ENCODE assay signal across 9 cellular contexts in genomic region chr7:1290262-1291039, GRCh38. TPM values are rescaled to one million over a fixed set of nuclear protein-coding genes. Genes with fewer than 3 reads are reported as not detected.
DNase-seq lines count a peak whose midpoint lies in the region; ATAC-seq and TF ChIP-seq lines count a peak whose summit lies in the region.
"Had no signal": no experiment of that assay in that cellular context is flagged by ENCODE, and none has a peak within 500 bp of the region (broad histone marks: within the 10 kb centered on the region; RNA-seq: fewer than 3 reads in every experiment).

No MANE protein-coding gene starts in this region.

- H3K9me2 ChIP-seq in neural cell (ENCODE audit: insufficient read depth, low read length) = no peaks in the 10 kb centered on the region

- H4K20me1 ChIP-seq in neural cell (ENCODE audit: insufficient read depth) = no peaks in the 10 kb centered on the region

- peak overlapping the region; percentile 34; the same call in 1 of the 2 replicates for H3K4me3 Mint-ChIP-seq in HFFc6

- no peaks in the 10 kb centered on the region for H3K9me3 Mint-ChIP-seq in HFFc6

- no peaks in the 10 kb centered on the region for H3K27me3 ChIP-seq in neural cell (ENCODE audit: insufficient read depth, low read depth, low read length)

- peaks cover 30% of the 10 kb centered on the region for H3K27me3 Mint-ChIP-seq in HFFc6 (ENCODE audit: insufficient read depth)

- peak; percentile 7 for TF ChIP-seq RAD21 in neural cell (conservative IDR thresholded peaks at IDR 0.05)

- no peaks in the 10 kb centered on the region for H3K36me3 ChIP-seq in neural cell (ENCODE audit: insufficient read depth, low read length)

- H3K36me3 Mint-ChIP-seq in HFFc6 (ENCODE audit: low read depth) = no peaks in the 10 kb centered on the region

- no peaks in the 10 kb centered on the region for H3K4me1 Mint-ChIP-seq in HFFc6 (ENCODE audit: low read depth)

- H3K27ac ChIP-seq in neural cell (ENCODE audit: low read length) = peak overlapping the region; percentile 49
- H3K27ac ChIP-seq: epithelial cell of prostate had no signal

- H3F3A ChIP-seq in neural cell (ENCODE audit: insufficient read depth, low read length, poor library complexity, severe bottlenecking) = no peaks in the 10 kb centered on the region

- peak overlapping the region; percentile 45 for H2AFZ ChIP-seq in neural cell (ENCODE audit: low read depth, low read length)

- TF ChIP-seq EP300 in neural cell (conservative IDR thresholded peaks at IDR 0.05; ENCODE audit: poor library complexity, severe bottlenecking) = no peak

- peak; percentile 2 for DNase-seq in AG09309 (ENCODE audit: low read depth)
- DNase-seq in HFFc6 = no peak
- peak; percentile 38 for DNase-seq in activated T-cell treated with anti-CD3 and anti-CD28 coated beads, Interleukin-2, amount 50 U/mL, for 1 hour
- peak; percentile 48 for DNase-seq in fibroblast of the aortic adventitia (ENCODE audit: low read depth)
- DNase-seq in NCI-H82 (lab: John Stamatoyannopoulos, UW) = no peak

- ATAC-seq in HG03342 (IDR thresholded peaks at IDR 0.05; ENCODE audit: unreplicated experiment) = no peak
- ATAC-seq in GM18517 (IDR thresholded peaks at IDR 0.05; ENCODE audit: unreplicated experiment) = no peak

- no peaks in the 10 kb centered on the region for H3K9me3 ChIP-seq in neural cell (ENCODE audit: low read length)

- H3K4me2 ChIP-seq in neural cell (ENCODE audit: low read length) = peak overlapping the region; percentile 68

- no peaks in the 10 kb centered on the region for H3K79me2 ChIP-seq in neural cell (replicated peaks; ENCODE audit: insufficient read depth, low read length)

- no peak overlapping the region for H3K27ac Mint-ChIP-seq in HFFc6

- H3K4me3 ChIP-seq in AG09309 (ENCODE audit: control insufficient read depth, low read depth, low read length) (peak overlapping the region; percentile 45), fibroblast of the aortic adventitia (ENCODE audit: low read depth, low read length) (peak overlapping the region; percentile 53), neural cell (ENCODE audit: low read length) (peak overlapping the region; percentile 63)

- peak overlapping the region; percentile 58 for H3K9ac ChIP-seq in neural cell (ENCODE audit: low read length)

- TF ChIP-seq CTCF in AG09309 (IDR thresholded peaks at IDR 0.05; ENCODE audit: control insufficient read depth, insufficient read depth, low read depth, low read length, missing control alignments) (peak; percentile 51), HFFc6 (IDR thresholded peaks at IDR 0.05) (no peak; the same call in 1 of the 2 replicates), fibroblast of the aortic adventitia (IDR thresholded peaks at IDR 0.05; ENCODE audit: insufficient read depth, low read length) (peak; percentile 46), neural cell (IDR thresholded peaks at IDR 0.05; ENCODE audit: poor library complexity, severe bottlenecking) (peak; percentile 30)

TF ChIP-seq in neural cell, 6 proteins besides CTCF, POLR2A, EP300 and RAD21:
- TF ChIP-seq SMC3 (conservative IDR thresholded peaks at IDR 0.05; ENCODE audit: poor library complexity) (no peak), REST (IDR thresholded peaks at IDR 0.05; ENCODE audit: borderline replicate concordance) (no peak), POLR2AphosphoS5 (IDR thresholded peaks at IDR 0.05) (no peak), EZH2 (IDR thresholded peaks at IDR 0.05; ENCODE audit: borderline replicate concordance, insufficient read depth, low read length, poor library complexity, severe bottlenecking) (no peak), MXI1 (conservative IDR thresholded peaks at IDR 0.05; ENCODE audit: poor library complexity, severe bottlenecking) (no peak), TAF1 (IDR thresholded peaks at IDR 0.05; ENCODE audit: low read depth) (no peak)

RNA-seq across cellular contexts. Expression of gene UNCX, which starts 57.8 kb away (rescaled TPM):
- not detected for total RNA-seq in HFFc6 (2021; fragmentation: NEBNext Ultra II Directional; extraction: Animal tissue kit (Norgen Biotek cat#: 25700))
- total RNA-seq in fibroblast of the aortic adventitia (ENCODE audit: low replicate concordance) = not detected in 2 replicates
- 1.6 TPM in 2 replicates for polyA plus RNA-seq in neural cell
- polyA minus RNA-seq in neural cell = 0.93 and 1.5 TPM in 2 replicates

Comparison
In these comparisons a context has a peak if more than half of its experiments do, and no peak if none do; other contexts are left out.
1. DNase-seq: peak in AG09309 (single experiment), activated T-cell treated with anti-CD3 and anti-CD28 coated beads, Interleukin-2, amount 50 U/mL, for 1 hour (single experiment) and fibroblast of the aortic adventitia (single experiment); none in HFFc6 (single experiment) and NCI-H82 (single experiment).
2. Peak in every context shown above with its lines, with median percentiles within 50 percentile points of each other: H3K4me3 ChIP-seq.